In genomic region chr2:9742601-9743000, GRCh38 we compare ENCODE assay signal across 8 cellular contexts.
"Had no signal": no experiment of that assay in that cellular context is flagged by ENCODE, and none has a peak within 500 bp of the region (broad histone marks: within the 10 kb centered on the region; RNA-seq: fewer than 3 reads in every experiment).

No MANE protein-coding gene starts in this region.

- DNase-seq: GM23248, GOT3, H7, H9, HCEC 1CT, HFFc6 had no signal

- H3K9me3 Mint-ChIP-seq: HFFc6 had no signal

- H3K27ac Mint-ChIP-seq: GM23338, H9, HFFc6 had no signal

- H3K4me1 Mint-ChIP-seq: GM23338 had no signal

- H3K4me3 Mint-ChIP-seq: GM23338, H9, HFFc6 had no signal

- ATAC-seq: GM23338, HCT116 had no signal
